Comparison of ENCODE assay signal across 9 cellular contexts in the genomic region with DNA sequence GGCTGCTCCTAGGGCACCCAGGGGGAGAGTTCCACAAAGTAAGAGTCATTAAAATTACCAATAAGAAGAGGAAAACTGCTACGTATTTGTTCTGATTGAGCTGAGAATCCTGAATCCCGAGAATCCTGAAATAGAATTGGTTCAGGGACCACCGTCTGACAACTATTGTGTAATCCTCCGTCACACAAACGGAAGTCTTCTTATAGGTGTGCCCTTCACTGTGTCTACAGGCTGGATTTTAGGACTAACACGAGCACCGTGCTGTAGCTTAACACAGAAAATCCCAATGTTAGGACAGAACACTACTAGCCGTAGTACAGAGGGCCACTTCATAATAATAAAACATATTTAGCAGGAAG. TPM values are rescaled to one million over a fixed set of nuclear protein-coding genes. Genes with fewer than 3 reads are reported as not detected.
A peak's percentile ranks its signal among the peaks of the same experiment; 100 is the strongest.
DNase-seq lines count a peak whose midpoint lies in the region; ATAC-seq and TF ChIP-seq lines count a peak whose summit lies in the region.
"Had no signal": no experiment of that assay in that cellular context is flagged by ENCODE, and none has a peak within 500 bp of the region (broad histone marks: within the 10 kb centered on the region; RNA-seq: fewer than 3 reads in every experiment).

No MANE protein-coding gene starts in this region.

- H3F3A ChIP-seq in GM23248 (ENCODE audit: insufficient read depth) = no peaks in the 10 kb centered on the region

- no peaks in the 10 kb centered on the region for H3K36me3 ChIP-seq in GM23248 (ENCODE audit: low read depth)
- H3K36me3 ChIP-seq in OCI-LY7 (ENCODE audit: insufficient read depth, low read length) = no peaks in the 10 kb centered on the region
- no peaks in the 10 kb centered on the region for H3K36me3 ChIP-seq in esophagus squamous epithelium

- POLR2A ChIA-PET in OCI-LY7 (lab: Charles Lee) = interaction anchor here (0.8 kb wide), 1 partner anchor 13 kb away, joined by 3 read pairs; no protein-coding TSS in a partner anchor

- H3K4me3 ChIP-seq in GM23248 (peak overlapping the region; percentile 53), OCI-LY7 (ENCODE audit: low read depth, low read length, poor library complexity, severe bottlenecking) (no peak overlapping the region), esophagus squamous epithelium (peak overlapping the region; percentile 40 to 73 (median 56)), skeletal muscle cell (ENCODE audit: low read depth, low read length) (peak overlapping the region; percentile 39)

- intact Hi-C loops in OCI-LY7 (cut with micrococcal nuclease; ENCODE audit: unreplicated experiment) (loop anchor here (10.0 kb wide), 1 partner anchor 171 kb away; no protein-coding TSS in a partner anchor), esophagus squamous epithelium (cut with DNase I) (no loop called here)

- H3K79me2 ChIP-seq in GM23248 (ENCODE audit: insufficient read depth) (no peaks in the 10 kb centered on the region), OCI-LY7 (ENCODE audit: insufficient read depth, low read depth, low read length) (no peaks in the 10 kb centered on the region)

- no peak overlapping the region for H3K9ac ChIP-seq in GM23248

- H3K4me2 ChIP-seq in GM23248 (ENCODE audit: unreplicated experiment) (peak overlapping the region; percentile 71), OCI-LY7 (ENCODE audit: low read length) (peak overlapping the region; percentile 44; the same call in 1 of the 2 replicates)

- H3K9me2 ChIP-seq in GM23248 (ENCODE audit: insufficient read depth) = no peaks in the 10 kb centered on the region
- no peaks in the 10 kb centered on the region for H3K9me2 ChIP-seq in OCI-LY7 (ENCODE audit: insufficient read depth, low read length)

- H3K9me3 ChIP-seq in GM23248 (ENCODE audit: low read depth) = no peaks in the 10 kb centered on the region
- H3K9me3 ChIP-seq in OCI-LY7 (ENCODE audit: low read length) = no peaks in the 10 kb centered on the region
- H3K9me3 ChIP-seq in esophagus squamous epithelium = no peaks in the 10 kb centered on the region

- peak overlapping the region; percentile 43; the same call in 1 of the 2 replicates for H2AFZ ChIP-seq in GM23248
- peak overlapping the region; percentile 68; the same call in 1 of the 2 replicates for H2AFZ ChIP-seq in OCI-LY7 (ENCODE audit: low read length)

- no TSS peak for BruUV-seq in OCI-LY7 (replicated peaks; lab: Mats Ljungman, UMichigan)

- no peaks in the 10 kb centered on the region for H4K20me1 ChIP-seq in GM23248 (ENCODE audit: insufficient read depth)
- H4K20me1 ChIP-seq in OCI-LY7 (ENCODE audit: insufficient read depth, low read length) = no peaks in the 10 kb centered on the region

- H3K27ac ChIP-seq in GM23248 (no peak overlapping the region), OCI-LY7 (ENCODE audit: low read depth, low read length, poor library complexity, severe bottlenecking) (no peak overlapping the region), esophagus squamous epithelium (peak overlapping the region in 2 of 4 donors; percentile 13 to 57)
- H3K27ac ChIP-seq: epithelial cell of prostate had no signal

- TF ChIP-seq CTCF in OCI-LY7 (conservative IDR thresholded peaks at IDR 0.05; ENCODE audit: low read length) (no peak), esophagus squamous epithelium (IDR thresholded peaks at IDR 0.05) (no peak)

- TF ChIP-seq POLR2A in esophagus squamous epithelium (IDR thresholded peaks at IDR 0.05) = no peak

- peaks cover 11% of the 10 kb centered on the region for H3K27me3 ChIP-seq in GM23248 (replicated peaks; ENCODE audit: insufficient read depth)
- H3K27me3 ChIP-seq in esophagus squamous epithelium = peaks cover 0 to 18% (median 0%) of the 10 kb centered on the region in 4 donors

- no peak for ATAC-seq in HG02973 (IDR thresholded peaks at IDR 0.05; ENCODE audit: unreplicated experiment)

- CTCF ChIA-PET in OCI-LY7 (lab: Charles Lee; ENCODE audit: unreplicated experiment) = no interaction called here

- 77 to 83% methylated on average over 8 of the region's 8 CpGs for WGBS in GM23248 (ENCODE audit: low coverage in 1 of 2, low lambda C conversion rate in 2 of 2, missing lambda C conversion rate in 2 of 2), 2 experiments
- 58 to 69% methylated on average over 7 to 8 of the region's 8 CpGs for WGBS in esophagus squamous epithelium, 2 donors

- H3K4me1 ChIP-seq in GM23248 (ENCODE audit: insufficient read depth) (peaks cover 10% of the 10 kb centered on the region), OCI-LY7 (ENCODE audit: insufficient read depth, low read length, poor library complexity, severe bottlenecking) (no peaks in the 10 kb centered on the region), esophagus squamous epithelium (peaks cover 11 to 19% (median 11%) of the 10 kb centered on the region in 3 donors)

- DNase-seq in GM23248 (no peak), OCI-LY7 (ENCODE audit: low spot score) (no peak), esophagus squamous epithelium (lab: John Stamatoyannopoulos, UW) (no peak), skeletal muscle cell (ENCODE audit: low read depth) (no peak), NCI-H2081 treated with DMSO at 0.1 percent for 48 hours (lab: John Stamatoyannopoulos, UW) (no peak), cerebellar nuclear complex (lab: John Stamatoyannopoulos, UW) (no peak)
- no peak for DNase-seq in NK-92 treated with Interleukin-12 subunit alpha and Interleukin-12 subunit beta, amount 100 ng/mL, for 24 hours (lab: John Stamatoyannopoulos, UW)

- in situ Hi-C loops in GM23248 (cut with MboI) = no loop called here

RNA-seq across cellular contexts. Expression of a gene that starts 50.6 kb away (rescaled TPM):
- total RNA-seq in GM23248 (2014; rRNA removed; shearing (Covaris generic)) = 2.3 and 2.7 TPM in 2 replicates
- 1.8 and 2.0 TPM in 2 replicates for polyA plus RNA-seq in GM23248 (2016; fragmentation: Nextera tagmentation; extraction: Ambion mirVana)
- total RNA-seq in OCI-LY7 (2014; rRNA removed; shearing (Covaris generic)) = not detected in 2 replicates
- total RNA-seq in OCI-LY7 (2022) = not detected in 2 replicates
- under 1 TPM in 1 of 4 donors, not detected in 3; 0.19 TPM for total RNA-seq in esophagus squamous epithelium

RNA-seq across cellular contexts. Expression of a gene that starts 59.8 kb away (rescaled TPM):
- total RNA-seq in GM23248 (2014; rRNA removed; shearing (Covaris generic)) = 11.1 and 13.6 TPM in 2 replicates
- polyA plus RNA-seq in GM23248 (2016; fragmentation: Nextera tagmentation; extraction: Ambion mirVana) = 27.9 and 28.3 TPM in 2 replicates
- 11.9 and 17.3 TPM in 2 replicates for total RNA-seq in OCI-LY7 (2014; rRNA removed; shearing (Covaris generic))
- total RNA-seq in OCI-LY7 (2022) (31.1 and 32.4 TPM in 2 replicates), esophagus squamous epithelium (10 to 100 TPM; 11.4 to 14.3 (median 13.1) TPM)
